ENCODE assay signal across 7 cellular contexts in genomic region chr17:17749921-17750320, GRCh38.
DNase-seq lines count a peak whose midpoint lies in the region; ATAC-seq and TF ChIP-seq lines count a peak whose summit lies in the region.

No MANE protein-coding gene starts in this region.

- intact Hi-C loops in dendritic cell treated with granulocyte-macrophage colony-stimulating factor and Interleukin-4, amounts not matched to agents 40 ng/mL and 50 ng/mL, for 4 days (cut with micrococcal nuclease): loop anchor here (5.0 kb wide), 1 partner anchor 222 kb away; the partner anchor contains the start of genes DRC3 and TOM1L2

- peak; percentile 56 for ATAC-seq in WTC11

- no peak overlapping the region for H2AFZ ChIP-seq in neural progenitor cell (replicated peaks)

- H3K9me3 Mint-ChIP-seq in WTC11 (peaks cover 3% of the 10 kb centered on the region; the same call in 1 of the 2 replicates), neural progenitor cell (no peaks in the 10 kb centered on the region)
- H3K9me3 Mint-ChIP-seq in dendritic cell treated with granulocyte-macrophage colony-stimulating factor and Interleukin-4, amounts not matched to agents 40 ng/mL and 50 ng/mL, for 4 days: no peaks in the 10 kb centered on the region

- H3K27me3 ChIP-seq in MG63: no peaks in the 10 kb centered on the region
- H3K27me3 ChIP-seq in neural progenitor cell: no peaks in the 10 kb centered on the region

- H3K36me3 ChIP-seq in MG63 (no peaks in the 10 kb centered on the region; the same call in 1 of the 2 replicates), neural progenitor cell (no peaks in the 10 kb centered on the region)

- H3K27me3 Mint-ChIP-seq in WTC11 (ENCODE audit: low read depth) (no peaks in the 10 kb centered on the region), neural progenitor cell (ENCODE audit: insufficient read depth, low read depth) (peaks cover 7% of the 10 kb centered on the region)
- H3K27me3 Mint-ChIP-seq in dendritic cell treated with granulocyte-macrophage colony-stimulating factor and Interleukin-4, amounts not matched to agents 40 ng/mL and 50 ng/mL, for 4 days: no peaks in the 10 kb centered on the region

- H3K4me2 ChIP-seq in neural progenitor cell: peak overlapping the region; percentile 38

- CTCF ChIA-PET in GM10248 (lab: Yijun Ruan, JAX) (interaction anchor here (1.4 to 1.7 kb wide), 3 partner anchors 35 to 108 kb away, joined by 3 to 4 read pairs (median 4); no protein-coding TSS in a partner anchor), WTC11 (lab: Charles Lee) (interaction anchor here (0.6 to 3.9 kb wide), 8 partner anchors 10 to 249 kb away, joined by 3 to 19 read pairs (median 4); no protein-coding TSS in a partner anchor)

- H3K79me2 ChIP-seq in neural progenitor cell (ENCODE audit: low read depth): peaks cover 5% of the 10 kb centered on the region

- H3K4me1 Mint-ChIP-seq in WTC11 (peaks cover 54% of the 10 kb centered on the region), neural progenitor cell (peaks cover 66% of the 10 kb centered on the region)
- peaks cover 47% of the 10 kb centered on the region for H3K4me1 Mint-ChIP-seq in dendritic cell treated with granulocyte-macrophage colony-stimulating factor and Interleukin-4, amounts not matched to agents 40 ng/mL and 50 ng/mL, for 4 days (ENCODE audit: low read depth)

- TF ChIP-seq CTCF in GM10248 (IDR thresholded peaks at IDR 0.05; ENCODE audit: control extremely low read depth, extremely low read depth, low read depth, missing control alignments) (no peak), WTC11 (IDR thresholded peaks at IDR 0.05) (no peak), neural progenitor cell (IDR thresholded peaks at IDR 0.05) (no peak)

- no peak overlapping the region for H3K9ac ChIP-seq in neural progenitor cell

- DNase-seq in GM10248 (ENCODE audit: extremely low spot score): peak; percentile 70
- peak; percentile 14 for DNase-seq in MG63
- DNase-seq in WTC11 (ENCODE audit: low spot score): peak; percentile 86
- peak; percentile 90 for DNase-seq in neural progenitor cell (ENCODE audit: low spot score)
- DNase-seq in SKM-1 (lab: John Stamatoyannopoulos, UW; ENCODE audit: unreplicated experiment): no peak
- DNase-seq in epidermal melanocyte (ENCODE audit: insufficient read length, low spot score): no peak

- H3F3A ChIP-seq in neural progenitor cell (ENCODE audit: low read depth): peaks cover 40% of the 10 kb centered on the region

- peaks cover 59% of the 10 kb centered on the region for H4K20me1 ChIP-seq in neural progenitor cell (ENCODE audit: low read depth)

- peaks cover 26% of the 10 kb centered on the region for H3K4me1 ChIP-seq in neural progenitor cell

- H3K9me3 ChIP-seq in MG63 (no peaks in the 10 kb centered on the region), neural progenitor cell (ENCODE audit: low read depth) (no peaks in the 10 kb centered on the region)

- POLR2A ChIA-PET in GM10248 (lab: Yijun Ruan, JAX) (no interaction called here), WTC11 (lab: Charles Lee) (interaction anchor here (1.0 to 1.2 kb wide), 2 partner anchors 9 to 86 kb away, joined by 4 to 7 read pairs; partner anchors contain the start of gene SREBF1)

- H3K4me3 Mint-ChIP-seq in WTC11 (peak overlapping the region; percentile 14; the same call in 1 of the 2 replicates), neural progenitor cell (peak overlapping the region; percentile 29)
- no peak overlapping the region for H3K4me3 Mint-ChIP-seq in dendritic cell treated with granulocyte-macrophage colony-stimulating factor and Interleukin-4, amounts not matched to agents 40 ng/mL and 50 ng/mL, for 4 days

- H3K36me3 Mint-ChIP-seq in WTC11 (no peaks in the 10 kb centered on the region), neural progenitor cell (peaks cover 3% of the 10 kb centered on the region)
- peaks cover 7% of the 10 kb centered on the region for H3K36me3 Mint-ChIP-seq in dendritic cell treated with granulocyte-macrophage colony-stimulating factor and Interleukin-4, amounts not matched to agents 40 ng/mL and 50 ng/mL, for 4 days (ENCODE audit: low read depth)

- peak overlapping the region; percentile 91 for H3K27ac Mint-ChIP-seq in WTC11
- peak overlapping the region; percentile 76 for H3K27ac Mint-ChIP-seq in dendritic cell treated with granulocyte-macrophage colony-stimulating factor and Interleukin-4, amounts not matched to agents 40 ng/mL and 50 ng/mL, for 4 days
- H3K27ac Mint-ChIP-seq in neural progenitor cell: peak overlapping the region; percentile 84

- H3K4me3 ChIP-seq in MG63 (no peak overlapping the region), neural progenitor cell (no peak overlapping the region)

- H3K27ac ChIP-seq in neural progenitor cell: no peak overlapping the region

TF ChIP-seq in WTC11, 78 proteins besides CTCF, POLR2A, EP300 and RAD21 (continues in another document):
- TF ChIP-seq IRF1 (CRISPR knock-in tag; IDR thresholded peaks at IDR 0.05): no peak
- no peak for TF ChIP-seq E2F5 (CRISPR knock-in tag; IDR thresholded peaks at IDR 0.05)
- 0 out of 2 replicates have a peak, but pooled peaks have one; percentile 16 for TF ChIP-seq NFATC4 (CRISPR knock-in tag; IDR thresholded peaks at IDR 0.05)
- TF ChIP-seq KAT7 (CRISPR knock-in tag; IDR thresholded peaks at IDR 0.05; ENCODE audit: borderline replicate concordance): no peak
- no peak for TF ChIP-seq ZBTB43 (CRISPR knock-in tag; IDR thresholded peaks at IDR 0.05)
- TF ChIP-seq ZNF512 (CRISPR knock-in tag; IDR thresholded peaks at IDR 0.05; ENCODE audit: borderline replicate concordance): no peak
- no peak for TF ChIP-seq E2F4 (CRISPR knock-in tag; IDR thresholded peaks at IDR 0.05; ENCODE audit: borderline replicate concordance, low read depth)
- TF ChIP-seq NFYB (CRISPR knock-in tag; conservative IDR thresholded peaks at IDR 0.05; ENCODE audit: low read depth): peak; percentile 99
- peak; percentile 98 for TF ChIP-seq USF1 (CRISPR knock-in tag; IDR thresholded peaks at IDR 0.05)
- no peak for TF ChIP-seq JUN (CRISPR knock-in tag; IDR thresholded peaks at IDR 0.05)
- TF ChIP-seq HMGA2 (CRISPR knock-in tag; IDR thresholded peaks at IDR 0.05): no peak
- no peak for TF ChIP-seq TEAD4 (CRISPR knock-in tag; IDR thresholded peaks at IDR 0.05)
- no peak for TF ChIP-seq ELF4 (CRISPR knock-in tag; IDR thresholded peaks at IDR 0.05; ENCODE audit: low read depth)
- no peak for TF ChIP-seq SOX15 (CRISPR knock-in tag; IDR thresholded peaks at IDR 0.05)
- TF ChIP-seq SP1 (CRISPR knock-in tag; conservative IDR thresholded peaks at IDR 0.05): peak; percentile 67

Comparison
In these comparisons a context has a peak if more than half of its experiments do, and no peak if none do; other contexts are left out.
1. DNase-seq: peak in GM10248 (single experiment), MG63 (single experiment), WTC11 (single experiment) and neural progenitor cell (single experiment); none in SKM-1 (single experiment) and epidermal melanocyte (single experiment).
2. Peak in every context shown above with its lines, with median percentiles within 50 percentile points of each other: H3K27ac Mint-ChIP-seq.